Comparison of ENCODE assay signal across 17 cellular contexts in the genomic region with DNA sequence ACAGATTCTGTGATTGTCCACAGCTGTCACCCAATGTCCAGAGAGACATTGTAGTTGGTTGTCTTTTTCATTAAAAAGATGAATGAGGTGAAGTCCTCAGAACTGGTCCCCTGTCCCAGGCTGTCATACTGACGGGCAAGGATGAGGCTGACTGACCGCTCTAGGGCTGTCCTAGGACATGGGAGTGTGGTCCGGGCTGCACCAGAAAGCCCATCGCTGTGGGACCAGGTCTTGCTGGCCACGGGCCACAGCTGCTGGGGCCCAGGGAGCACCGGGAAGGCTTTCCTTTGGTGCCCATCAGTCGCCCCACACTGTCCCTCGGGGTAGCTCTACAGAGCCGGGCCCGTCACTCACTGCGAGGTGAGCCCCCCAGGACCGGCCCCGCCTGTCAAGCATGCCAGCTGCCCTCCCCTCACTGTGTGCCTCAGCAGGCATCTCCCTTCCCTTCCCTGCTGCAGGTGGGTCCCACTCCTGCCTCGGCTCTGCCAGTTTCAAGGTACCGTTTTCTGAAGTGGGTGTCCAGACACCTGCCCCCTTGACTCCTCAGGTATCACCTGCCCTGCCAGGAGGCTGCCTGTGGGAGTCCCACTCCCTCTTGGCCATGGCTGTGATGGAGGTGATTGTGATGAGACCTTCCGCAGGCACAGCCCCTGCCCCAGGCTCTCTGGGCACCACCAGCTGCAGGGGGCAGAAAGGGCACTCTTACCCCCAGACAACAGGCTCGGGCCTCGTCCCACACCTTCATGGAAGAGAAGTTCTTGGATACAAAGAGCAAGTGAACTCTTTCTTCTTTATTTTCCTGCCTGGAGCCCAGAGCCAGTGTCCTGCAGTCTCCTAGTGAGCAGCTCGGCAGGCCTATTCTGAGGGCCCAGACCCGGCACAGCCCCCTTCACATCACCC. TPM values are rescaled to one million over a fixed set of nuclear protein-coding genes. Genes with fewer than 3 reads are reported as not detected.
DNase-seq lines count a peak whose midpoint lies in the region; ATAC-seq and TF ChIP-seq lines count a peak whose summit lies in the region.
"Had no signal": no experiment of that assay in that cellular context is flagged by ENCODE, and none has a peak within 500 bp of the region (broad histone marks: within the 10 kb centered on the region; RNA-seq: fewer than 3 reads in every experiment).

No MANE protein-coding gene starts in this region.

- H2AFZ ChIP-seq in GM23248, result no peak overlapping the region

- H3K9me3 ChIP-seq in Panc1 (ENCODE audit: control insufficient read depth, insufficient read depth, low read depth, low read length) (no peaks in the 10 kb centered on the region), spleen (no peaks in the 10 kb centered on the region), GM23248 (ENCODE audit: low read depth) (no peaks in the 10 kb centered on the region)
- H3K9me3 ChIP-seq: SJSA1 had no signal

- no peaks in the 10 kb centered on the region for H3K9me2 ChIP-seq in GM23248 (ENCODE audit: insufficient read depth)

- no peaks in the 10 kb centered on the region for H3F3A ChIP-seq in GM23248 (ENCODE audit: insufficient read depth)

- peak overlapping the region; percentile 66 for H3K27ac Mint-ChIP-seq in glutamatergic neuron (ENCODE audit: unreplicated experiment)
- H3K27ac Mint-ChIP-seq: B cell; CD8-positive, alpha-beta T cell had no signal

- ATAC-seq in Panc1 (0 out of 2 replicates have a peak, but pooled peaks have one; percentile 9), HG03135 (IDR thresholded peaks at IDR 0.05; ENCODE audit: unreplicated experiment) (no peak)

- intact Hi-C loops in Panc1 (cut with micrococcal nuclease; ENCODE audit: unreplicated experiment) (loop anchor here (1.0 kb wide), 1 partner anchor 130 kb away; no protein-coding TSS in a partner anchor), spleen (cut with DNase I; ENCODE audit: low total_unique reads) (loop anchor here (5.0 kb wide), 1 partner anchor 131 kb away; no protein-coding TSS in a partner anchor), lower leg skin (cut with DNase I; ENCODE audit: low total_unique reads) (loop anchor here (5.0 kb wide), 1 partner anchor 131 kb away; no protein-coding TSS in a partner anchor)

- H3K4me3 Mint-ChIP-seq in glutamatergic neuron (ENCODE audit: unreplicated experiment), result peak overlapping the region; percentile 49
- H3K4me3 Mint-ChIP-seq: B cell; CD8-positive, alpha-beta T cell had no signal

- no peak overlapping the region for H3K4me2 ChIP-seq in GM23248 (ENCODE audit: unreplicated experiment)

- DNase-seq in COLO668 (lab: John Stamatoyannopoulos, UW; ENCODE audit: unreplicated experiment) (peak; percentile 8), Panc1 (ENCODE audit: low read depth, low spot score) (no peak), glutamatergic neuron (no peak), spleen (peak; percentile 61), lower leg skin (ENCODE audit: low spot score in 2 of 2) (no peak), GM23248 (no peak)
- DNase-seq: CD8-positive, alpha-beta T cell; MV-4-11; NCI-H1436; NCI-H2081 treated with DMSO at 0.1 percent for 48 hours; NCI-H226; NCI-H526; NK-92 treated with Interleukin-12 subunit alpha and Interleukin-12 subunit beta, amount 100 ng/mL, for 24 hours; OCI-M1 had no signal

- peaks cover 5% of the 10 kb centered on the region for H3K36me3 Mint-ChIP-seq in glutamatergic neuron (ENCODE audit: unreplicated experiment)

- TF ChIP-seq CTCF in Panc1 (IDR thresholded peaks at IDR 0.05) (no peak), glutamatergic neuron (IDR thresholded peaks at IDR 0.05; ENCODE audit: partially characterized antibody, unreplicated experiment) (no peak), spleen (IDR thresholded peaks at IDR 0.05 in 8 of 11, conservative IDR thresholded peaks at IDR 0.05 in 3 of 11) (no peak), lower leg skin (IDR thresholded peaks at IDR 0.05) (no peak)

- H3K27me3 ChIP-seq in Panc1 (ENCODE audit: control insufficient read depth, insufficient read depth, low read length) (no peaks in the 10 kb centered on the region), spleen (replicated peaks in 1 of 7) (no peaks in the 10 kb centered on the region), GM23248 (replicated peaks; ENCODE audit: insufficient read depth) (no peaks in the 10 kb centered on the region)
- H3K27me3 ChIP-seq: SJSA1 had no signal

- TF ChIP-seq POLR2A in spleen (IDR thresholded peaks at IDR 0.05), result no peak
- no peak for TF ChIP-seq POLR2A in lower leg skin (IDR thresholded peaks at IDR 0.05)

- no peaks in the 10 kb centered on the region for H3K79me2 ChIP-seq in GM23248 (ENCODE audit: insufficient read depth)

- CTCF ChIA-PET in Panc1 (lab: Charles Lee), result no interaction called here

- 87 to 91% (median 90%) methylated on average over 15 to 20 of the region's 20 CpGs for WGBS in spleen, 5 donors
- WGBS in lower leg skin, 2 donors, result 89 to 95% methylated on average over 19 to 20 of the region's 20 CpGs
- 89 to 91% methylated on average over 13 to 18 of the region's 20 CpGs for WGBS in GM23248 (ENCODE audit: low coverage in 1 of 2, low lambda C conversion rate in 2 of 2, missing lambda C conversion rate in 2 of 2), 2 experiments

- H3K4me3 ChIP-seq in Panc1 (ENCODE audit: low read depth in 2 of 2, low read length in 2 of 2), result no peak overlapping the region
- no peak overlapping the region for H3K4me3 ChIP-seq in spleen
- H3K4me3 ChIP-seq in lower leg skin (ENCODE audit: low read depth, poor library complexity, severe bottlenecking), result no peak overlapping the region
- H3K4me3 ChIP-seq in GM23248, result no peak overlapping the region
- H3K4me3 ChIP-seq: SJSA1 had no signal

- no TSS peak for BruUV-seq in Panc1 (replicated peaks; lab: Mats Ljungman, UMichigan)

- peaks cover 4% of the 10 kb centered on the region for H3K9me3 Mint-ChIP-seq in glutamatergic neuron (ENCODE audit: unreplicated experiment)
- H3K9me3 Mint-ChIP-seq: CD8-positive, alpha-beta T cell had no signal

- H3K4me1 ChIP-seq in Panc1 (ENCODE audit: control insufficient read depth, insufficient read depth, low read length) (no peaks in the 10 kb centered on the region), spleen (peaks cover 0 to 26% (median 6%) of the 10 kb centered on the region in 6 donors), GM23248 (ENCODE audit: insufficient read depth) (no peaks in the 10 kb centered on the region)
- H3K4me1 ChIP-seq: SJSA1 had no signal

- peaks cover 13% of the 10 kb centered on the region for H3K27me3 Mint-ChIP-seq in glutamatergic neuron (ENCODE audit: unreplicated experiment)
- H3K27me3 Mint-ChIP-seq: B cell had no signal

- in situ Hi-C loops in Panc1 (cut with HindIII; ENCODE audit: low pct_unique_long_range_greater_than_20kb, low sequenced_read_pairs) (no loop called here), GM23248 (cut with MboI) (no loop called here)

- POLR2A ChIA-PET in Panc1 (lab: Charles Lee), result no interaction called here

- no peak overlapping the region for H3K9ac ChIP-seq in GM23248

- H3K36me3 ChIP-seq in Panc1 (ENCODE audit: control insufficient read depth, insufficient read depth, low read length) (no peaks in the 10 kb centered on the region), spleen (peaks cover 0 to 74% (median 2%) of the 10 kb centered on the region in 6 donors), GM23248 (ENCODE audit: low read depth) (no peaks in the 10 kb centered on the region)
- H3K36me3 ChIP-seq: SJSA1 had no signal

- H4K20me1 ChIP-seq in GM23248 (ENCODE audit: insufficient read depth), result no peaks in the 10 kb centered on the region

- no peak overlapping the region for H3K27ac ChIP-seq in Panc1 (ENCODE audit: low read length)
- H3K27ac ChIP-seq in spleen, result no peak overlapping the region
- H3K27ac ChIP-seq in GM23248, result no peak overlapping the region
- H3K27ac ChIP-seq: SJSA1 had no signal

- H3K4me1 Mint-ChIP-seq in glutamatergic neuron (ENCODE audit: low read depth, unreplicated experiment), result peaks cover 8% of the 10 kb centered on the region

RNA-seq across cellular contexts. Expression of a gene that starts 21.7 kb away (rescaled TPM):
- total RNA-seq in Panc1 (2021; ENCODE audit: unreplicated experiment) (15.7 TPM), glutamatergic neuron (ENCODE audit: unreplicated experiment) (13.8 TPM), spleen (10 to 100 TPM; 11.9 to 29.9 (median 19.4) TPM), lower leg skin (10 to 100 TPM in 1 of 4 donors, 1 to 10 TPM in 3; 3.1 to 11.3 (median 8.5) TPM)
- polyA plus RNA-seq in Panc1 (2012; ENCODE audit: insufficient read length), result 15.9 TPM
- polyA plus RNA-seq in spleen (10 to 100 TPM in 1 of 3 donors, 1 to 10 TPM in 2; 6.1 to 13.0 (median 8.5) TPM), GM23248 (2016; fragmentation: Nextera tagmentation; extraction: Ambion mirVana) (9.6 and 11.5 TPM in 2 replicates)
- 7.5 and 11.1 TPM in 2 replicates for total RNA-seq in GM23248 (2014; rRNA removed; shearing (Covaris generic))

RNA-seq across cellular contexts. Expression of a gene that starts 43.3 kb away (rescaled TPM):
- total RNA-seq in Panc1 (2021; ENCODE audit: unreplicated experiment), result 51.6 TPM
- 56.2 TPM for polyA plus RNA-seq in Panc1 (2012; ENCODE audit: insufficient read length)
- 49.4 TPM for total RNA-seq in glutamatergic neuron (ENCODE audit: unreplicated experiment)
- 10 to 100 TPM; 24.8 to 41.7 (median 28.1) TPM for total RNA-seq in spleen
- polyA plus RNA-seq in spleen, result 10 to 100 TPM; 22.5 to 50.0 (median 27.8) TPM
- 10 to 100 TPM; 28.3 to 33.1 (median 28.9) TPM for total RNA-seq in lower leg skin
- total RNA-seq in GM23248 (2014; rRNA removed; shearing (Covaris generic)), result 2.4 and 5.8 TPM in 2 replicates
- 0.66 TPM in 2 replicates for polyA plus RNA-seq in GM23248 (2016; fragmentation: Nextera tagmentation; extraction: Ambion mirVana)

RNA-seq across cellular contexts. Expression of a gene that starts 46.0 kb away (rescaled TPM):
- 53.7 TPM for total RNA-seq in Panc1 (2021; ENCODE audit: unreplicated experiment)
- 74.8 TPM for polyA plus RNA-seq in Panc1 (2012; ENCODE audit: insufficient read length)
- total RNA-seq in glutamatergic neuron (ENCODE audit: unreplicated experiment), result 69.2 TPM
- total RNA-seq in spleen, result 10 to 100 TPM in 6 of 7 donors, 1 to 10 TPM in 1; 9.6 to 27.8 (median 15.4) TPM
- 10 to 100 TPM; 13.2 to 23.8 (median 16.0) TPM for polyA plus RNA-seq in spleen
- 1 to 10 TPM; 4.8 to 6.4 (median 5.7) TPM for total RNA-seq in lower leg skin
- total RNA-seq in GM23248 (2014; rRNA removed; shearing (Covaris generic)), result 7.1 and 9.8 TPM in 2 replicates
- 8.8 TPM in 2 replicates for polyA plus RNA-seq in GM23248 (2016; fragmentation: Nextera tagmentation; extraction: Ambion mirVana)

Comparison
In these comparisons a context has a peak if more than half of its experiments do, and no peak if none do; other contexts are left out.
1. DNase-seq: peak in COLO668 (single experiment) and spleen (single experiment); none in Panc1 (single experiment), glutamatergic neuron (single experiment), lower leg skin (0 of 2) and GM23248 (single experiment).